1 cellular context compared by ENCODE assay signal in genomic region chr22:42520663-42521546, GRCh38.
A peak's percentile ranks its signal among the peaks of the same experiment; 100 is the strongest.
TF ChIP-seq lines count a peak whose summit lies in the region.

No MANE protein-coding gene starts in this region.

TF ChIP-seq in HepG2, 621 proteins besides CTCF, POLR2A, EP300 and RAD21 (continued from another document and continues in another):
- TF ChIP-seq ARID4A (CRISPR knock-in tag; IDR thresholded peaks at IDR 0.05; ENCODE audit: borderline replicate concordance) (0 out of 2 replicates have a peak, but pooled peaks have one; percentile 40), NR3C1 (CRISPR knock-in tag; IDR thresholded peaks at IDR 0.05) (no peak), MAFF (IDR thresholded peaks at IDR 0.05; ENCODE audit: low read depth, low read length) (no peak), MAFK (conservative IDR thresholded peaks at IDR 0.05 in 1 of 2, IDR thresholded peaks at IDR 0.05 in 1 of 2; ENCODE audit: low read length in 2 of 2) (no peak), EHMT2 (IDR thresholded peaks at IDR 0.05; ENCODE audit: borderline replicate concordance, low read depth, low read length) (no peak), FOXP4 (CRISPR knock-in tag; IDR thresholded peaks at IDR 0.05) (peak; percentile 60), MLLT10 (CRISPR knock-in tag; IDR thresholded peaks at IDR 0.05) (no peak), ZNF790 (CRISPR knock-in tag; IDR thresholded peaks at IDR 0.05; ENCODE audit: borderline replicate concordance) (no peak), BCL6 (CRISPR knock-in tag; IDR thresholded peaks at IDR 0.05) (peak; percentile 92), ZNF749 (CRISPR knock-in tag; IDR thresholded peaks at IDR 0.05; ENCODE audit: borderline replicate concordance) (no peak; the same call in 1 of the 2 replicates), ZNF550 (CRISPR knock-in tag; IDR thresholded peaks at IDR 0.05; ENCODE audit: borderline replicate concordance) (no peak), MED8 (CRISPR knock-in tag; IDR thresholded peaks at IDR 0.05; ENCODE audit: insufficient replicate concordance) (peak; percentile 42), ATF1 (CRISPR knock-in tag; IDR thresholded peaks at IDR 0.05) (peak; percentile 63), MBD4 (IDR thresholded peaks at IDR 0.05; ENCODE audit: borderline replicate concordance, low read length) (no peak), SKI (IDR thresholded peaks at IDR 0.05; ENCODE audit: partially characterized antibody) (peak; percentile 69), ZNF574 (CRISPR knock-in tag; IDR thresholded peaks at IDR 0.05) (peak; percentile 57; the same call in 1 of the 2 replicates), TCF7 (IDR thresholded peaks at IDR 0.05; ENCODE audit: low read depth) (peak; percentile 96), ADNP (CRISPR knock-in tag; IDR thresholded peaks at IDR 0.05) (no peak), SRSF1 (optimal IDR thresholded peaks at IDR 0.05; ENCODE audit: low read depth, low read length) (peak; percentile 16), ZBTB40 (IDR thresholded peaks at IDR 0.05) (no peak), ZBTB40 (CRISPR knock-in tag; IDR thresholded peaks at IDR 0.05) (no peak), ZNF605 (CRISPR knock-in tag; IDR thresholded peaks at IDR 0.05) (peak; percentile 43; the same call in 1 of the 2 replicates), HMG20A (CRISPR knock-in tag; IDR thresholded peaks at IDR 0.05; ENCODE audit: borderline replicate concordance) (peak; percentile 42; the same call in 1 of the 2 replicates), POLR2G (IDR thresholded peaks at IDR 0.05; ENCODE audit: low read depth, low read length) (peak; percentile 71), ZNF577 (CRISPR knock-in tag; IDR thresholded peaks at IDR 0.05; ENCODE audit: borderline replicate concordance, low read depth) (no peak), ZNF781 (CRISPR knock-in tag; IDR thresholded peaks at IDR 0.05; ENCODE audit: borderline replicate concordance, not compliant biosample characterization) (no peak), ZNF136 (CRISPR knock-in tag; IDR thresholded peaks at IDR 0.05; ENCODE audit: low read depth) (no peak), MIER3 (CRISPR knock-in tag; IDR thresholded peaks at IDR 0.05; ENCODE audit: borderline replicate concordance) (peak; percentile 50; the same call in 1 of the 2 replicates), RXRA (CRISPR knock-in tag; IDR thresholded peaks at IDR 0.05) (peak; percentile 82), KDM1A (CRISPR knock-in tag; IDR thresholded peaks at IDR 0.05) (0 out of 2 replicates have a peak, but pooled peaks have one; percentile 34), SNAI1 (CRISPR knock-in tag; IDR thresholded peaks at IDR 0.05; ENCODE audit: borderline replicate concordance) (no peak), ZNF503 (CRISPR knock-in tag; IDR thresholded peaks at IDR 0.05) (peak; percentile 64), TBP (CRISPR knock-in tag; IDR thresholded peaks at IDR 0.05) (no peak), ZNF713 (CRISPR knock-in tag; IDR thresholded peaks at IDR 0.05) (no peak), ZSCAN31 (CRISPR knock-in tag; IDR thresholded peaks at IDR 0.05; ENCODE audit: low read depth) (no peak), ZNF546 (CRISPR knock-in tag; conservative IDR thresholded peaks at IDR 0.05) (no peak), ZFP90 (CRISPR knock-in tag; IDR thresholded peaks at IDR 0.05; ENCODE audit: borderline replicate concordance) (0 out of 2 replicates have a peak, but pooled peaks have one; percentile 23), ZEB1 (IDR thresholded peaks at IDR 0.05; ENCODE audit: insufficient replicate concordance, low read depth) (no peak), RARA (CRISPR knock-in tag; IDR thresholded peaks at IDR 0.05) (peak; percentile 76)
